8 cellular contexts compared by ENCODE assay signal in the genomic region with DNA sequence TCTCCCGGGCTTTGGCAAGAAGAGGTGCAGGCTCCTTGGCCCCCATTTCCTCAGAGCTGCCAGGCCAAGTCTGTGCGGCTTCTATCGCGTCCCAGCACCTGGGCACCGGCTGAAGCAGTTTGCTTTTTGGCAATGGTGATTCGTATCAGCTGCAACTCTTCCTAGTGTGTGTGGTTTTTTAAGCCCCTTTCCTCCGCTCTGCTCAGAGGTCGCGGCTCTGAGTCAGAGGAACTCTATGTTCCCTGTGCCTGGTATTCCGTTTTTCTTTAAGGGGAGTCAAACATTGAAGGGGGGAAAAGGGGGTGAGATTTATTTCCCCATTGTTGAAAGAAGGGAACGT. TPM values are rescaled to one million over a fixed set of nuclear protein-coding genes. Genes with fewer than 3 reads are reported as not detected.
DNase-seq lines count a peak whose midpoint lies in the region; ATAC-seq lines count a peak whose summit lies in the region.

No MANE protein-coding gene starts in this region.

- ATAC-seq in HG03159 (IDR thresholded peaks at IDR 0.05; ENCODE audit: unreplicated experiment): no peak

- H3K9ac ChIP-seq in muscle layer of colon (ENCODE audit: low read length): peak overlapping the region; percentile 84

- peak overlapping the region; percentile 90 for H3K27ac ChIP-seq in effector memory CD4-positive, alpha-beta T cell (ENCODE audit: insufficient read depth, low read length, poor library complexity, severe bottlenecking)
- peak overlapping the region; percentile 100 for H3K27ac ChIP-seq in muscle layer of colon (ENCODE audit: low read depth, low read length)

- DNase-seq in stimulated activated CD4-positive, alpha-beta T cell treated with anti-CD3 and anti-CD28 coated beads, Interleukin-15, amount 100 ng/mL, for 24 hours: peak; percentile 51
- DNase-seq in stimulated activated CD4-positive, alpha-beta T cell treated with anti-CD3 and anti-CD28 coated beads, Interleukin-4, amount 100 ng/mL, for 1 hour: no peak
- DNase-seq in RPMI7951 (ENCODE audit: low read depth): peak; percentile 64
- peak in 1 of 3 donors; percentile 16 for DNase-seq in effector memory CD4-positive, alpha-beta T cell
- DNase-seq in NCI-H2196 (lab: John Stamatoyannopoulos, UW; ENCODE audit: unreplicated experiment): no peak
- no peak for DNase-seq in NCI-H526 treated with DMSO at 0.1 percent for 48 hours (lab: John Stamatoyannopoulos, UW)

- peaks cover 2% of the 10 kb centered on the region for H3K36me3 ChIP-seq in effector memory CD4-positive, alpha-beta T cell (ENCODE audit: control insufficient read depth, insufficient read depth, low read length)
- H3K36me3 ChIP-seq in muscle layer of colon (ENCODE audit: insufficient read depth, low read length): no peaks in the 10 kb centered on the region

- peak overlapping the region; percentile 99 for H3K4me3 ChIP-seq in effector memory CD4-positive, alpha-beta T cell (ENCODE audit: insufficient read depth, low read depth, low read length, poor library complexity, severe bottlenecking)
- H3K4me3 ChIP-seq in muscle layer of colon (ENCODE audit: low read depth in 1 of 2, low read length in 2 of 2): peak overlapping the region; percentile 89 to 90

- peaks cover 10% of the 10 kb centered on the region for H3K4me1 ChIP-seq in effector memory CD4-positive, alpha-beta T cell (ENCODE audit: control insufficient read depth, insufficient read depth, low read length, poor library complexity, severe bottlenecking)
- H3K4me1 ChIP-seq in muscle layer of colon (ENCODE audit: insufficient read depth, low read length): peaks cover 20% of the 10 kb centered on the region

- peaks cover 8% of the 10 kb centered on the region for H3K27me3 ChIP-seq in effector memory CD4-positive, alpha-beta T cell (replicated peaks; ENCODE audit: control insufficient read depth, insufficient read depth, low read length, poor library complexity, severe bottlenecking)
- no peaks in the 10 kb centered on the region for H3K27me3 ChIP-seq in muscle layer of colon (ENCODE audit: control insufficient read depth in 1 of 2, insufficient read depth in 2 of 2, low read length in 2 of 2)

- H3K9me3 ChIP-seq in effector memory CD4-positive, alpha-beta T cell (ENCODE audit: control insufficient read depth, low read length): no peaks in the 10 kb centered on the region
- H3K9me3 ChIP-seq in muscle layer of colon (ENCODE audit: low read length): no peaks in the 10 kb centered on the region

RNA-seq across cellular contexts. Expression of a gene that starts 0.9 kb away (rescaled TPM):
- total RNA-seq in RPMI7951 (2014; rRNA removed; shearing (Covaris generic)): 42.7 and 67.5 TPM in 2 replicates

RNA-seq across cellular contexts. Expression of a gene that starts 13.3 kb away (rescaled TPM):
- total RNA-seq in RPMI7951 (2014; rRNA removed; shearing (Covaris generic)): 22.9 and 25.1 TPM in 2 replicates

RNA-seq across cellular contexts. Expression of a gene that starts 55.8 kb away (rescaled TPM):
- not detected in 2 replicates for total RNA-seq in RPMI7951 (2014; rRNA removed; shearing (Covaris generic))

Comparison
In these comparisons a context has a peak if more than half of its experiments do, and no peak if none do; other contexts are left out.
1. DNase-seq: peak in stimulated activated CD4-positive, alpha-beta T cell treated with anti-CD3 and anti-CD28 coated beads, Interleukin-15, amount 100 ng/mL, for 24 hours (single experiment) and RPMI7951 (single experiment); none in stimulated activated CD4-positive, alpha-beta T cell treated with anti-CD3 and anti-CD28 coated beads, Interleukin-4, amount 100 ng/mL, for 1 hour (single experiment), NCI-H2196 (single experiment) and NCI-H526 treated with DMSO at 0.1 percent for 48 hours (single experiment).